In the genomic region with DNA sequence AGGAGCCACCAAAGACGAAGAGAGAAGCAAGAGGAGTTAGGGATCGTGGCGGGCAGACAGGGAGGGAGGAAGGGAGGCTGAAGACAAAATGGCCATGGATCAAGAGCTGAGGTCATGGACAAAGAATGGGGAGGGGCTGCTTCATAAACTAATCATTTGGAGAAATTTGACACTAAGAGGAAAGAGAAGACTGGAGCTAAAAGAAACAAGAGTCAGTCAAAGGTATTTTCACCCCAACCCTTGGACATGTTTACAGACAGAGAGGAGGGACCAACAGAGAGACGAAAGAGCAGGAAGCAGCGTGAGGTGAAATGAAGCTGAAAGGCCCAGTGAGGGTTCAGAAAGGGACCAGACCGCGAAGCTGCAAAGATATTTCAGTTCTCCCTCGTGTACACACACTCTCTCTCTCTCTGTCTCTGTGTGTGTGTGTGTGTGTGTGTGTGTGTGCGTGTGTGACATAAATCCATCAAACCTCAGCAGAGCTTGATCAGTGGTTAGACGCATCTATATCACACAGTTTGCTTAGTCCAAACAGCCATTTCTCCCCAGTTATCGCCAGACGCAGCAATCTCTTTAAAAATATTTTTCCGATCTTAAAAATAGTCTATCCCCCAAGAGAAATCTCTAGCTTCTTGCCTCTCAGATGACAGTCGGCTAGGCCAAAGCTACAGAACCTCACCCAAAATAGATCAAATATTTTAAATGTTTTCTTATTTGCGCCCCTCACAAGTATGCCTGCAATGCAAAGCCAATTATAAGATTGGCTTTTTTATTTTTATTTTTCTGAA, we compare ENCODE assay signal across 9 cellular contexts. TPM values are rescaled to one million over a fixed set of nuclear protein-coding genes. Genes with fewer than 3 reads are reported as not detected.
DNase-seq lines count a peak whose midpoint lies in the region; ATAC-seq and TF ChIP-seq lines count a peak whose summit lies in the region.
"Had no signal": no experiment of that assay in that cellular context is flagged by ENCODE, and none has a peak within 500 bp of the region (broad histone marks: within the 10 kb centered on the region; RNA-seq: fewer than 3 reads in every experiment).

No MANE protein-coding gene starts in this region.

- CTCF ChIA-PET in OCI-LY7 (lab: Charles Lee; ENCODE audit: unreplicated experiment): interaction anchor here (0.6 kb wide), 2 partner anchors 104 to 1475 kb away, joined by 3 to 4 read pairs; no protein-coding TSS in a partner anchor
- CTCF ChIA-PET in HEK293T (lab: Yijun Ruan, JAX): interaction anchor here (0.6 to 1.6 kb wide), 7 partner anchors 9 to 1612 kb away, joined by 3 to 7 read pairs (median 4); a partner anchor contains a TSS

- peaks cover 22% of the 10 kb centered on the region for H3K4me1 Mint-ChIP-seq in mesothelial cell of epicardium
- H3K4me1 Mint-ChIP-seq in activated T-helper 17 cell treated with anti-CD3 and anti-CD28 coated beads, Interleukin-2, amount 50 U/mL, for 72 hours: no peaks in the 10 kb centered on the region

- peak; percentile 87 for ATAC-seq in GM21723 (IDR thresholded peaks at IDR 0.05; ENCODE audit: unreplicated experiment)
- no peak for ATAC-seq in activated T-helper 17 cell treated with anti-CD3 and anti-CD28 coated beads, Interleukin-2, amount 50 U/mL, for 72 hours (replicated peaks)

- H3K36me3 Mint-ChIP-seq in mesothelial cell of epicardium: no peaks in the 10 kb centered on the region
- H3K36me3 Mint-ChIP-seq in activated T-helper 17 cell treated with anti-CD3 and anti-CD28 coated beads, Interleukin-2, amount 50 U/mL, for 72 hours (ENCODE audit: low read depth): no peaks in the 10 kb centered on the region

- H3K79me2 ChIP-seq in OCI-LY7 (ENCODE audit: insufficient read depth, low read depth, low read length): no peaks in the 10 kb centered on the region

- TF ChIP-seq CTCF in OCI-LY7 (conservative IDR thresholded peaks at IDR 0.05; ENCODE audit: low read length): no peak
- TF ChIP-seq CTCF in mesothelial cell of epicardium (IDR thresholded peaks at IDR 0.05; ENCODE audit: unreplicated experiment): no peak

- no peaks in the 10 kb centered on the region for H3K9me2 ChIP-seq in OCI-LY7 (ENCODE audit: insufficient read depth, low read length)

- H3K4me3 Mint-ChIP-seq in mesothelial cell of epicardium: no peak overlapping the region
- no peak overlapping the region for H3K4me3 Mint-ChIP-seq in activated T-helper 17 cell treated with anti-CD3 and anti-CD28 coated beads, Interleukin-2, amount 50 U/mL, for 72 hours
- H3K4me3 Mint-ChIP-seq: T-helper 1 cell treated with Interleukin-12 subunit alpha and Interleukin-12 subunit beta and Interleukin-4 antibody, amounts not matched to agents 30 μg/mL and 1 μg/mL, for 36 hours had no signal

- no peaks in the 10 kb centered on the region for H3K27me3 Mint-ChIP-seq in mesothelial cell of epicardium (ENCODE audit: low read depth)
- peaks cover 3% of the 10 kb centered on the region for H3K27me3 Mint-ChIP-seq in activated T-helper 17 cell treated with anti-CD3 and anti-CD28 coated beads, Interleukin-2, amount 50 U/mL, for 72 hours

- intact Hi-C loops in OCI-LY7 (cut with micrococcal nuclease; ENCODE audit: unreplicated experiment): loop anchor here (5.0 to 10.0 kb wide), 2 partner anchors 120 to 408 kb away; a partner anchor contains a TSS

- no TSS peak for BruUV-seq in OCI-LY7 (replicated peaks; lab: Mats Ljungman, UMichigan)

- H3K9me3 ChIP-seq in OCI-LY7 (ENCODE audit: low read length): peaks cover 4% of the 10 kb centered on the region; the same call in 1 of the 2 replicates

- peaks cover 3% of the 10 kb centered on the region for H3K9me3 Mint-ChIP-seq in mesothelial cell of epicardium
- no peaks in the 10 kb centered on the region for H3K9me3 Mint-ChIP-seq in activated T-helper 17 cell treated with anti-CD3 and anti-CD28 coated beads, Interleukin-2, amount 50 U/mL, for 72 hours
- H3K9me3 Mint-ChIP-seq: T-helper 1 cell treated with Interleukin-12 subunit alpha and Interleukin-12 subunit beta and Interleukin-4 antibody, amounts not matched to agents 30 μg/mL and 1 μg/mL, for 36 hours had no signal

- no peaks in the 10 kb centered on the region for H4K20me1 ChIP-seq in OCI-LY7 (ENCODE audit: insufficient read depth, low read length)

- POLR2A ChIA-PET in OCI-LY7 (lab: Charles Lee): interaction anchor here (0.8 to 3.2 kb wide), 7 partner anchors 13 to 174 kb away, joined by 3 to 13 read pairs (median 3); a partner anchor contains a TSS
- POLR2A ChIA-PET in HEK293T (lab: Yijun Ruan, JAX): interaction anchor here (0.7 to 1.4 kb wide), 5 partner anchors 12 to 219 kb away, joined by 3 to 4 read pairs (median 4); a partner anchor contains a TSS

- peak overlapping the region; percentile 12 for H3K4me3 ChIP-seq in OCI-LY7 (ENCODE audit: low read depth, low read length, poor library complexity, severe bottlenecking)

- H3K4me2 ChIP-seq in OCI-LY7 (ENCODE audit: low read length): peak overlapping the region; percentile 41

- H3K36me3 ChIP-seq in OCI-LY7 (ENCODE audit: insufficient read depth, low read length): no peaks in the 10 kb centered on the region

- peak overlapping the region; percentile 93 for H3K27ac Mint-ChIP-seq in mesothelial cell of epicardium
- H3K27ac Mint-ChIP-seq in activated T-helper 17 cell treated with anti-CD3 and anti-CD28 coated beads, Interleukin-2, amount 50 U/mL, for 72 hours: no peak overlapping the region
- H3K27ac Mint-ChIP-seq: T-helper 1 cell treated with Interleukin-12 subunit alpha and Interleukin-12 subunit beta and Interleukin-4 antibody, amounts not matched to agents 30 μg/mL and 1 μg/mL, for 36 hours had no signal

- H3K27ac ChIP-seq in OCI-LY7 (ENCODE audit: low read depth, low read length, poor library complexity, severe bottlenecking): peak overlapping the region; percentile 57

- DNase-seq in GM03348 (ENCODE audit: low spot score) (peak; percentile 25), OCI-LY7 (ENCODE audit: low spot score) (peak; percentile 77), mesothelial cell of epicardium (ENCODE audit: low spot score in 2 of 2, unreplicated experiment in 2 of 2) (no peak), NCI-H1048 (lab: John Stamatoyannopoulos, UW) (no peak), HEK293T (ENCODE audit: extremely low spot score) (no peak), NCI-H1092 treated with DMSO at 0.1 percent for 48 hours (lab: John Stamatoyannopoulos, UW) (no peak)

- peaks cover 21% of the 10 kb centered on the region for H3K4me1 ChIP-seq in OCI-LY7 (ENCODE audit: insufficient read depth, low read length, poor library complexity, severe bottlenecking)

- H2AFZ ChIP-seq in OCI-LY7 (ENCODE audit: low read length): peak overlapping the region; percentile 86

TF ChIP-seq in HEK293T, 16 proteins besides CTCF, POLR2A, EP300 and RAD21:
- no peak for TF ChIP-seq FOXK2 (IDR thresholded peaks at IDR 0.05)
- no peak for TF ChIP-seq CTBP1 (IDR thresholded peaks at IDR 0.05; ENCODE audit: borderline replicate concordance)
- no peak for TF ChIP-seq TARDBP (IDR thresholded peaks at IDR 0.05)

RNA-seq across cellular contexts. Expression of a gene that starts 12.5 kb away (rescaled TPM):
- 0.25 TPM in 1 of 2 replicates, not detected in the other for total RNA-seq in OCI-LY7 (2014; rRNA removed; shearing (Covaris generic))
- total RNA-seq in OCI-LY7 (2022) (0.49 TPM in 1 of 2 replicates, not detected in the other), mesothelial cell of epicardium (191 to 211 TPM (median 194 TPM) in 3 replicates)
- total RNA-seq in activated T-helper 17 cell treated with anti-CD3 and anti-CD28 coated beads, Interleukin-2, amount 50 U/mL, for 72 hours: 10 to 100 TPM in 1 of 2 donors, 1 to 10 TPM in 1; 4.0 to 27.2 TPM

Comparison
In these comparisons a context has a peak if more than half of its experiments do, and no peak if none do; other contexts are left out.
1. DNase-seq: peak in GM03348 (single experiment) and OCI-LY7 (single experiment); none in mesothelial cell of epicardium (0 of 2), NCI-H1048 (single experiment), HEK293T (single experiment) and NCI-H1092 treated with DMSO at 0.1 percent for 48 hours (single experiment).